ENCODE assay signal across 1 cellular context in genomic region chr6:5082487-5083306, GRCh38.
TF ChIP-seq lines count a peak whose summit lies in the region.

No MANE protein-coding gene starts in this region.

TF ChIP-seq in WTC11, 78 proteins besides CTCF, POLR2A, EP300 and RAD21 (continued from another document):
- TF ChIP-seq NR3C1 (CRISPR knock-in tag; conservative IDR thresholded peaks at IDR 0.05; ENCODE audit: low read depth) (no peak), ZNF138 (CRISPR knock-in tag; conservative IDR thresholded peaks at IDR 0.05) (no peak), GABPB1 (CRISPR knock-in tag; IDR thresholded peaks at IDR 0.05) (peak; percentile 26; the same call in 1 of the 2 replicates), E2F5 (CRISPR knock-in tag; IDR thresholded peaks at IDR 0.05) (no peak), USF1 (CRISPR knock-in tag; IDR thresholded peaks at IDR 0.05) (no peak), ZNF281 (CRISPR knock-in tag; IDR thresholded peaks at IDR 0.05) (no peak)
